12 cellular contexts compared by ENCODE assay signal in genomic region chr6:39452306-39452705, GRCh38.
DNase-seq lines count a peak whose midpoint lies in the region; ATAC-seq and TF ChIP-seq lines count a peak whose summit lies in the region.
"Had no signal": no experiment of that assay in that cellular context is flagged by ENCODE, and none has a peak within 500 bp of the region (broad histone marks: within the 10 kb centered on the region; RNA-seq: fewer than 3 reads in every experiment).

No MANE protein-coding gene starts in this region.

- H3K4me3 ChIP-seq in astrocyte of the cerebellum (ENCODE audit: low read depth, low read length) = no peak overlapping the region
- H3K4me3 ChIP-seq: mucosa of descending colon, prostate gland had no signal

- no peak for ATAC-seq in HG02973 (IDR thresholded peaks at IDR 0.05; ENCODE audit: unreplicated experiment)
- no peak for ATAC-seq in HG03139 (IDR thresholded peaks at IDR 0.05; ENCODE audit: unreplicated experiment)

- no peak for TF ChIP-seq CTCF in astrocyte of the cerebellum (IDR thresholded peaks at IDR 0.05; ENCODE audit: low read depth, low read length, missing control alignments)

- DNase-seq in AG08396 (ENCODE audit: low spot score) (peak; percentile 47), H4 (ENCODE audit: low spot score) (peak; percentile 22), astrocyte of the cerebellum (ENCODE audit: low read depth) (peak; percentile 37), islet precursor cell (peak; percentile 86), NCI-H128 (lab: John Stamatoyannopoulos, UW; ENCODE audit: unreplicated experiment) (no peak), cerebellum (ENCODE audit: low spot score) (no peak)
- DNase-seq: CD4-positive, alpha-beta memory T cell; mucosa of descending colon; stimulated activated CD4-positive, alpha-beta T cell treated with anti-CD3 and anti-CD28 coated beads, Interleukin-4, amount 100 ng/mL, for 4 hours had no signal

- in situ Hi-C loops in astrocyte of the cerebellum (cut with HindIII; ENCODE audit: low sequenced_read_pairs) = no loop called here

Comparison
In these comparisons a context has a peak if more than half of its experiments do, and no peak if none do; other contexts are left out.
1. DNase-seq: peak in AG08396 (single experiment), H4 (single experiment), astrocyte of the cerebellum (single experiment) and islet precursor cell (single experiment); none in NCI-H128 (single experiment) and cerebellum (single experiment).